Comparison of ENCODE assay signal across 8 cellular contexts in the genomic region with DNA sequence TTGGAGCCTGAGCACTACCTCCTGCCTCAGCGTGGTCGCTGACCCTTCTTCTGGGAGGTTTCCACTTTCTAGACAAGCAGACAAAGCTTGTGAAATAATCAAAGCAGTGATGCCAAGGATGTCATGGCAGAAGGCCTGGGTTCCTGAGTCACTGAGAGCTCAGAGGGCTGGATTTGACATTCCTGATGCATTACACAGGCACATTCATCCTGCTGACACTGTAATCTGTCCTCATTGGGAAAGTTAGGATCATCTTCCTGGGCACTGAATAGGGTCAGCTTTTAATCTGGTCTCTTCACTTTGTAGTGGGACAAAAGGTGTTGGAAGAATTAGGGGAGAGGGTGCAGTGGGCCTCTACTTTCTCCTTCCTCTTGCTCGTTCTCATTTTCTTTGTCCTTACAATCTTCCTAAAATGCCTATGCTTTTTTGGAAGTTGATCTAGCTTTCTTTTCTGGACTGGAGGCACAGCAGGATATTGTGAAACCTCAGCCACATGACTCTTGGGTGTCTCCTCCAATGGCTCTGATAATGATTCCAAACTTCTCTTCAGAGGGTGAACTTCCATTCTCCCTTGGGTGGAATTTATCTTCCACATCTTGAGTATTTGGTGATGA. TPM values are rescaled to one million over a fixed set of nuclear protein-coding genes. Genes with fewer than 3 reads are reported as not detected.
DNase-seq lines count a peak whose midpoint lies in the region; ATAC-seq and TF ChIP-seq lines count a peak whose summit lies in the region.

No MANE protein-coding gene starts in this region.

- no peak overlapping the region for H2BK15ac ChIP-seq in mesendoderm (replicated peaks; ENCODE audit: low read depth)

- H2BK5ac ChIP-seq in mesendoderm (ENCODE audit: low read length): no peak overlapping the region

- no peak for ATAC-seq in GM21717 (IDR thresholded peaks at IDR 0.05; ENCODE audit: unreplicated experiment)

- H3K36me3 ChIP-seq in duodenal mucosa (ENCODE audit: control insufficient read depth in 1 of 2, insufficient read depth in 2 of 2, low read length in 2 of 2) (no peaks in the 10 kb centered on the region), mesendoderm (ENCODE audit: control insufficient read depth, insufficient read depth, low read length) (no peaks in the 10 kb centered on the region)

- POLR2A ChIA-PET in AG04449 (lab: Yijun Ruan, JAX): interaction anchor here (1.0 to 1.2 kb wide), 2 partner anchors 11 to 29 kb away, joined by 5 read pairs; partner anchors contain the start of gene EEA1

- no peak overlapping the region for H3K4ac ChIP-seq in mesendoderm (ENCODE audit: low read depth, low read length)

- H3K27ac ChIP-seq in duodenal mucosa (ENCODE audit: low read depth, low read length) (peak overlapping the region; percentile 8), mesendoderm (ENCODE audit: low read depth, low read length) (peak overlapping the region; percentile 0)

- peaks cover 0 to 5% of the 10 kb centered on the region in 2 donors for H3K4me1 ChIP-seq in duodenal mucosa (ENCODE audit: control insufficient read depth in 1 of 2, insufficient read depth in 2 of 2, low read length in 2 of 2)
- peaks cover 7% of the 10 kb centered on the region for H3K4me1 ChIP-seq in mesendoderm (ENCODE audit: control insufficient read depth, low read depth, low read length)

- H3K4me3 ChIP-seq in AG04449 (ENCODE audit: low read depth, low read length) (peak overlapping the region; percentile 40), duodenal mucosa (ENCODE audit: low read depth in 1 of 2, low read length in 2 of 2) (no peak overlapping the region), mesendoderm (ENCODE audit: low read length) (no peak overlapping the region)

- no peak overlapping the region for H2AK5ac ChIP-seq in mesendoderm (ENCODE audit: low read length)

- H2BK120ac ChIP-seq in mesendoderm (ENCODE audit: low read depth, low read length): no peak overlapping the region

- H3K9ac ChIP-seq in duodenal mucosa (ENCODE audit: low read depth in 1 of 2, low read length in 2 of 2) (no peak overlapping the region), mesendoderm (ENCODE audit: low read length) (no peak overlapping the region)

- DNase-seq in AG04449 (ENCODE audit: low read depth, low spot score): peak; percentile 97
- DNase-seq in M059J (ENCODE audit: low read depth): peak; percentile 98
- DNase-seq in mesendoderm: peak; percentile 94
- no peak for DNase-seq in GF-D8 (lab: John Stamatoyannopoulos, UW)
- no peak for DNase-seq in activated CD4-positive, CD25-positive, alpha-beta regulatory T cell (lab: John Stamatoyannopoulos, UW)
- no peak for DNase-seq in NCI-H69 (lab: John Stamatoyannopoulos, UW)

- no peak overlapping the region for H4K8ac ChIP-seq in mesendoderm (ENCODE audit: low read depth, low read length)

- H4K5ac ChIP-seq in mesendoderm (ENCODE audit: low read length): no peak overlapping the region

- H3K4me2 ChIP-seq in mesendoderm (ENCODE audit: low read length): no peak overlapping the region

- WGBS in mesendoderm (ENCODE audit: extremely low coverage, insufficient coverage, low lambda C conversion rate): no CpG with 5 or more reads among the region's 3 CpGs

- no peak overlapping the region for H3K56ac ChIP-seq in mesendoderm (ENCODE audit: low read length)

- no peaks in the 10 kb centered on the region for H3K27me3 ChIP-seq in duodenal mucosa (ENCODE audit: control insufficient read depth in 1 of 2, insufficient read depth in 2 of 2, low read length in 2 of 2)
- H3K27me3 ChIP-seq in mesendoderm (ENCODE audit: insufficient read depth, low read length, poor library complexity): no peaks in the 10 kb centered on the region

- H3K18ac ChIP-seq in mesendoderm (ENCODE audit: low read length): peak overlapping the region; percentile 45

- H3K79me2 ChIP-seq in mesendoderm (ENCODE audit: control insufficient read depth, insufficient read depth, low read length): no peaks in the 10 kb centered on the region

- CTCF ChIA-PET in AG04449 (lab: Yijun Ruan, JAX): interaction anchor here (0.6 to 1.0 kb wide), 3 partner anchors 27 to 289 kb away, joined by 3 to 4 read pairs (median 3); no protein-coding TSS in a partner anchor

- TF ChIP-seq CTCF in AG04449 (IDR thresholded peaks at IDR 0.05; ENCODE audit: insufficient read depth, low read length, missing control alignments): no peak

- H3K79me1 ChIP-seq in mesendoderm (ENCODE audit: low read length): peaks cover 4% of the 10 kb centered on the region

- H3K9me3 ChIP-seq in duodenal mucosa (ENCODE audit: control insufficient read depth in 1 of 2, low read length in 2 of 2): no peaks in the 10 kb centered on the region

- H3K23ac ChIP-seq in mesendoderm (ENCODE audit: low read length): peak overlapping the region; percentile 74

RNA-seq across cellular contexts. Expression of gene EEA1, which starts 29.6 kb away (rescaled TPM):
- 8.0 and 13.3 TPM in 2 replicates for total RNA-seq in M059J (2014; rRNA removed; shearing (Covaris generic))
- 10.4 TPM for polyA plus RNA-seq in mesendoderm (2013, experiment 1 of 2)
- 9.8 TPM for polyA plus RNA-seq in mesendoderm (2013, experiment 2 of 2)

Comparison
In these comparisons a context has a peak if more than half of its experiments do, and no peak if none do; other contexts are left out.
1. DNase-seq: peak in AG04449 (single experiment), M059J (single experiment) and mesendoderm (single experiment); none in GF-D8 (single experiment), activated CD4-positive, CD25-positive, alpha-beta regulatory T cell (0 of 4) and NCI-H69 (single experiment).